Comparison of ENCODE assay signal across 8 cellular contexts in the genomic region with DNA sequence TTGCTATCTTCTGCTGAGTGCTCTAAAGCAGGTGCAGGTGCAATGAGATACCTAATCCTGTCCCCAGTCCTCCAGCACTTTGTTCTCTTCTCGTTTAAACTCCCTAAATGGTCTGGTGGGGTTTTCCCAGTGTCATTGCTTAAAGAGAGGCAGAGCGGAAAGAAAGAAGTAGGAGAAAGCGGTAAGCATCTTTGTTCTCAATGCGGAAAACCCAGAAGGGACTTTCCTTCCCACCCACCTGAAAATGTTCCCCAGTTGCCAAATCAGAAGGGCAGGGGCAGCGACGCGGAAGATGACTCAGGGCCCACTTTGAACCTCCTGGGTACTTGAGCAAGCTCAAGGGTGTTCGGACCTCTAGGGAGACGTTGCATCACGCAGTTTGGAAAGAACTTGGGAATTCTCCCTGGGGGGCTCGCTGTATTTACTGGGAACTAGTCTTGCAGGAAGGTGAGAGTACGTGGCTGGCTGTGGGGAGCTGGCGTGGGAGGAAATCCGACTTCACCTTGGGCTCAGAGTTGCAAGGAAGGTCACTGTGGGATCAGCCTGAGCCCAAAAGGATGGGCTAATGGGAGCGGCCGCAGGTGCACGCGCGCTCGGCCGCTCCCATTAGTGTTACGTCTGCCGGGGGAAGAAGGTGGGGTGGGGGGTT. TPM values are rescaled to one million over a fixed set of nuclear protein-coding genes. Genes with fewer than 3 reads are reported as not detected.
DNase-seq lines count a peak whose midpoint lies in the region; ATAC-seq and TF ChIP-seq lines count a peak whose summit lies in the region.

No MANE protein-coding gene starts in this region.

- peaks cover 0 to 6% of the 10 kb centered on the region in 2 donors for H3K4me1 ChIP-seq in neuronal stem cell (ENCODE audit: control insufficient read depth in 2 of 2, insufficient read depth in 1 of 2, low read depth in 1 of 2, low read length in 2 of 2)

- H3K4me3 Mint-ChIP-seq in T-helper 2 cell treated with Interferon-gamma antibody and Interleukin-4, amounts not matched to agents 5 μg/mL and 100 μg/mL, for 36 hours, result peak overlapping the region; percentile 81

- no peak overlapping the region for H3K18ac ChIP-seq in neuronal stem cell (ENCODE audit: low read length)

- H3K27me3 Mint-ChIP-seq in T-helper 2 cell treated with Interferon-gamma antibody and Interleukin-4, amounts not matched to agents 5 μg/mL and 100 μg/mL, for 36 hours (ENCODE audit: low read depth), result peaks cover 41% of the 10 kb centered on the region

- H3K9ac ChIP-seq in neuronal stem cell (ENCODE audit: low read depth, low read length, poor library complexity), result no peak overlapping the region

- H3K4me1 Mint-ChIP-seq in T-helper 2 cell treated with Interferon-gamma antibody and Interleukin-4, amounts not matched to agents 5 μg/mL and 100 μg/mL, for 36 hours (ENCODE audit: low read depth), result peaks cover 20% of the 10 kb centered on the region

- no peaks in the 10 kb centered on the region for H3K36me3 Mint-ChIP-seq in T-helper 2 cell treated with Interferon-gamma antibody and Interleukin-4, amounts not matched to agents 5 μg/mL and 100 μg/mL, for 36 hours (ENCODE audit: low read depth)

- TF ChIP-seq CTCF in coronary artery (IDR thresholded peaks at IDR 0.05), result no peak

- no peak overlapping the region for H4K8ac ChIP-seq in neuronal stem cell (ENCODE audit: low read depth, low read length)

- H2BK120ac ChIP-seq in neuronal stem cell (ENCODE audit: low read depth, low read length), result no peak overlapping the region

- no peaks in the 10 kb centered on the region for H3K36me3 ChIP-seq in neuronal stem cell (replicated peaks in 1 of 2; ENCODE audit: control insufficient read depth in 2 of 2, insufficient read depth in 2 of 2, low read length in 2 of 2)

- H3K4ac ChIP-seq in neuronal stem cell (ENCODE audit: low read length), result no peak overlapping the region

- peak overlapping the region; percentile 77 for H2AFZ ChIP-seq in neuronal stem cell (ENCODE audit: low read length)

- H2BK15ac ChIP-seq in neuronal stem cell (ENCODE audit: low read length), result no peak overlapping the region

- DNase-seq in T-helper 2 cell treated with Interferon-gamma antibody and Interleukin-4, amounts not matched to agents 5 μg/mL and 100 μg/mL, for 36 hours (ENCODE audit: low spot score), result peak; percentile 74
- DNase-seq in coronary artery (ENCODE audit: low spot score) (no peak), neuronal stem cell (ENCODE audit: low spot score) (no peak), NCI-H82 (lab: John Stamatoyannopoulos, UW) (no peak), NCI-H187 treated with DMSO at 0.1 percent for 48 hours (lab: John Stamatoyannopoulos, UW) (no peak), NCI-H2227 treated with DMSO at 0.1 percent for 48 hours (lab: John Stamatoyannopoulos, UW) (no peak)

- H3K27ac ChIP-seq in coronary artery, result no peak overlapping the region
- no peak overlapping the region for H3K27ac ChIP-seq in neuronal stem cell (replicated peaks; ENCODE audit: low read length)

- H2AK5ac ChIP-seq in neuronal stem cell (ENCODE audit: low read depth, low read length), result no peak overlapping the region

- no peak overlapping the region for H3K23ac ChIP-seq in neuronal stem cell (ENCODE audit: low read depth, low read length, poor library complexity)

- H3K14ac ChIP-seq in neuronal stem cell (ENCODE audit: low read length), result no peak overlapping the region

- H4K91ac ChIP-seq in neuronal stem cell (ENCODE audit: low read depth, low read length, poor library complexity), result no peak overlapping the region

- peaks cover 18 to 74% (median 51%) of the 10 kb centered on the region in 3 experiments for H3K27me3 ChIP-seq in neuronal stem cell (ENCODE audit: control insufficient read depth in 3 of 3, insufficient read depth in 3 of 3, low read depth in 1 of 3, low read length in 3 of 3)

- H3K9me3 ChIP-seq in neuronal stem cell (replicated peaks in 1 of 2; ENCODE audit: control insufficient read depth in 2 of 2, insufficient read depth in 1 of 2, low read depth in 1 of 2, low read length in 2 of 2), result peaks cover 0 to 2% of the 10 kb centered on the region in 2 donors

- H3K9me3 Mint-ChIP-seq in T-helper 2 cell treated with Interferon-gamma antibody and Interleukin-4, amounts not matched to agents 5 μg/mL and 100 μg/mL, for 36 hours, result no peaks in the 10 kb centered on the region

- H3K79me1 ChIP-seq in neuronal stem cell (ENCODE audit: low read depth, low read length), result no peaks in the 10 kb centered on the region

- H2BK5ac ChIP-seq in neuronal stem cell (ENCODE audit: low read length), result no peak overlapping the region

- no CpG with 5 or more reads among the region's 23 CpGs for whole genome bisulfite sequencing in neuronal stem cell (ENCODE audit: extremely low coverage in 2 of 2, insufficient read length in 2 of 2, insufficient replicate concordance in 1 of 2), 2 donors

- H3K27ac Mint-ChIP-seq in T-helper 2 cell treated with Interferon-gamma antibody and Interleukin-4, amounts not matched to agents 5 μg/mL and 100 μg/mL, for 36 hours, result peak overlapping the region; percentile 41

- H3K4me3 ChIP-seq in coronary artery, result peak overlapping the region; percentile 74
- no peak overlapping the region for H3K4me3 ChIP-seq in neuronal stem cell (ENCODE audit: low read length in 2 of 2)

- peak; percentile 40 for ATAC-seq in GM18907 (IDR thresholded peaks at IDR 0.05; ENCODE audit: unreplicated experiment)
- peak; percentile 34 for ATAC-seq in HG02870 (IDR thresholded peaks at IDR 0.05; ENCODE audit: unreplicated experiment)

- peak overlapping the region; percentile 83 for H3K4me2 ChIP-seq in neuronal stem cell (ENCODE audit: insufficient read depth, low read length, poor library complexity, severe bottlenecking)

- H2BK12ac ChIP-seq in neuronal stem cell (ENCODE audit: low read length), result no peak overlapping the region

RNA-seq across cellular contexts. Expression of a gene that starts 0.6 kb away (rescaled TPM):
- not detected for polyA plus RNA-seq in neuronal stem cell (2013, experiment 1 of 2)
- polyA plus RNA-seq in neuronal stem cell (2013, experiment 2 of 2), result 0.03 TPM
